ENCODE assay signal across 11 cellular contexts in the genomic region with DNA sequence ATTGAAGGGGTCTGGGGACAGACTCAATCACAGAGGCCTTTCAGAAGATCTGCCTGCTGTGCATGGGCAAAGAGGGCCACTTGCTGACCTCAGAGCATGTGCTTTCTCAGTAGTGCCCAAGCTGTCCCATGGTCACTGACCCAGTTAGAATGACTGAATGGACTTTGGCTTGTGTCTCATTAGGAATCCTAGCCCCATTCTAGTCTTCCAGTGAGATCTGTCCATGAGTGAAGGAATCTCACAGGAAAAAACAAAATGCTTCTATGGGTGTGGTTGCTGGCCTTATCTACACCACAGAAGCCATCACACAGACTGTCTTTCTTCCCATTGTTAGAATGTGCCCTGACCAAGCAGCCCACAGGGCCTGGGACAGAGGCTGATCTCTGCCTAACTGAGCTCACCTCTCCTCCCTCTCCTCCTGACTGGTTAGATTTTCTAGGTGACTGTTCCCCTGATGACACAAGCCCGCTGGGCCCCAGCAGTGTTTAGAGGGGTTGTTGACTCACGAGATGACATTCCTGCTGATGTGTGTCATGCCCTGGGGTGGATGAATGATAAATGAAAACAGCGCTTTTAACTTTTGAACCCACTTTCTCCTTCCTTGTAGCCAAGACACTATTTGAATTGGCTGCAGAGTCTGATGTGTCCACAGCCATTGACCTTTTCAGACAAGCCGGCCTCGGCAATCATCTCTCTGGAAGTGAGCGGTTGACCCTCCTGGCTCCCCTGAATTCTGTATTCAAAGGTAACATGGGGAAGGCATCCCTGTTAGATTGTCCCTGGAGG. TPM values are rescaled to one million over a fixed set of nuclear protein-coding genes. Genes with fewer than 3 reads are reported as not detected.
DNase-seq lines count a peak whose midpoint lies in the region; TF ChIP-seq lines count a peak whose summit lies in the region.
"Had no signal": no experiment of that assay in that cellular context is flagged by ENCODE, and none has a peak within 500 bp of the region (broad histone marks: within the 10 kb centered on the region; RNA-seq: fewer than 3 reads in every experiment).

No MANE protein-coding gene starts in this region.

- H3K27me3 ChIP-seq in NT2/D1 (ENCODE audit: insufficient read depth, insufficient read length) = no peaks in the 10 kb centered on the region

- peaks cover 23% of the 10 kb centered on the region for H3K4me1 Mint-ChIP-seq in endothelial cell (ENCODE audit: unreplicated experiment)

- no peak overlapping the region for H3K9ac ChIP-seq in NT2/D1 (ENCODE audit: insufficient read length, low read depth)

- TF ChIP-seq CTCF in epithelial cell of proximal tubule (conservative IDR thresholded peaks at IDR 0.05; ENCODE audit: low read depth, low read length) (no peak), endothelial cell (IDR thresholded peaks at IDR 0.05; ENCODE audit: unreplicated experiment) (no peak)

- H3K27ac Mint-ChIP-seq in endothelial cell (ENCODE audit: unreplicated experiment) = no peak overlapping the region

- H3K9me3 ChIP-seq in NT2/D1 (ENCODE audit: insufficient read depth, low read length) = no peaks in the 10 kb centered on the region

- DNase-seq in AG20443 (ENCODE audit: low spot score) = peak; percentile 91
- peak; percentile 39 for DNase-seq in NT2/D1 (ENCODE audit: low read depth, low spot score)
- peak; percentile 97 for DNase-seq in epithelial cell of proximal tubule (ENCODE audit: low read depth)
- DNase-seq in myocyte (ENCODE audit: low read depth) = peak; percentile 88
- DNase-seq in endothelial cell (ENCODE audit: low spot score) = no peak
- no peak for DNase-seq in HUDEP-2 (lab: John Stamatoyannopoulos, UW; ENCODE audit: unreplicated experiment in 76 of 76)
- no peak for DNase-seq in SHP77 (lab: John Stamatoyannopoulos, UW)
- DNase-seq in NCI-H2196 (lab: John Stamatoyannopoulos, UW; ENCODE audit: unreplicated experiment) = no peak
- DNase-seq: central memory CD4-positive, alpha-beta T cell; DND-41 had no signal

- H3K4me3 ChIP-seq in NT2/D1 (ENCODE audit: insufficient read length, low read depth) = no peak overlapping the region
- no peak overlapping the region for H3K4me3 ChIP-seq in epithelial cell of proximal tubule (ENCODE audit: low read depth, low read length)
- H3K4me3 ChIP-seq: skin epidermis had no signal

- H3K9me3 Mint-ChIP-seq in endothelial cell (ENCODE audit: unreplicated experiment) = no peaks in the 10 kb centered on the region

- H3K4me1 ChIP-seq in NT2/D1 (ENCODE audit: insufficient read depth, insufficient read length) = peaks cover 8% of the 10 kb centered on the region

- H3K27me3 Mint-ChIP-seq in endothelial cell (ENCODE audit: unreplicated experiment) = peaks cover 4% of the 10 kb centered on the region

- peaks cover 10% of the 10 kb centered on the region for H3K36me3 Mint-ChIP-seq in endothelial cell (ENCODE audit: low read depth, unreplicated experiment)

- no peak overlapping the region for H3K4me3 Mint-ChIP-seq in endothelial cell (ENCODE audit: unreplicated experiment)

- H3K36me3 ChIP-seq in NT2/D1 (ENCODE audit: insufficient read depth, insufficient read length, low read length) = peaks cover 60% of the 10 kb centered on the region

RNA-seq across cellular contexts. Expression of gene TGFBI, which starts 24.7 kb away (rescaled TPM):
- total RNA-seq in epithelial cell of proximal tubule = 336 and 371 TPM in 2 replicates
- total RNA-seq in myocyte = 758 and 1,068 TPM in 2 replicates
- 508 TPM for polyA plus RNA-seq in myocyte (2012)
- 27.9 TPM for total RNA-seq in endothelial cell (ENCODE audit: unreplicated experiment)

Comparison
In these comparisons a context has a peak if more than half of its experiments do, and no peak if none do; other contexts are left out.
1. DNase-seq: peak in AG20443 (single experiment), NT2/D1 (single experiment), epithelial cell of proximal tubule (single experiment) and myocyte (single experiment); none in endothelial cell (single experiment), HUDEP-2 (0 of 76), SHP77 (0 of 2) and NCI-H2196 (single experiment).
2. RNA of gene TGFBI, which starts 24.7 kb away (total RNA-seq): 758 to 1,068 TPM in myocyte and 336 to 371 TPM in epithelial cell of proximal tubule; 27.9 TPM in endothelial cell (single experiment); every median in the first group is over 10 times any median in the second.